ENCODE assay signal across 8 cellular contexts in genomic region chr6:125314019-125314581, GRCh38. TPM values are rescaled to one million over a fixed set of nuclear protein-coding genes. Genes with fewer than 3 reads are reported as not detected.
DNase-seq lines count a peak whose midpoint lies in the region; ATAC-seq and TF ChIP-seq lines count a peak whose summit lies in the region.

No MANE protein-coding gene starts in this region.

- H3K36me3 Mint-ChIP-seq in activated CD8-positive, alpha-beta memory T cell treated with anti-CD3 and anti-CD28 coated beads, Interleukin-2, amount 10 ng/mL, durations not matched to agents 7 days and 5 days: no peaks in the 10 kb centered on the region
- H3K36me3 Mint-ChIP-seq in nephron (ENCODE audit: low read depth): no peaks in the 10 kb centered on the region

- no peak overlapping the region for H3K27ac Mint-ChIP-seq in activated CD8-positive, alpha-beta memory T cell treated with anti-CD3 and anti-CD28 coated beads, Interleukin-2, amount 10 ng/mL, durations not matched to agents 7 days and 5 days
- H3K27ac Mint-ChIP-seq in nephron: no peak overlapping the region

- H3K4me3 Mint-ChIP-seq in activated CD8-positive, alpha-beta memory T cell treated with anti-CD3 and anti-CD28 coated beads, Interleukin-2, amount 10 ng/mL, durations not matched to agents 7 days and 5 days: no peak overlapping the region
- H3K4me3 Mint-ChIP-seq in nephron: no peak overlapping the region

- TF ChIP-seq CTCF in fibroblast of pulmonary artery (IDR thresholded peaks at IDR 0.05; ENCODE audit: low read length, missing control alignments): peak; percentile 88
- peak; percentile 90 to 97 (median 91) for TF ChIP-seq CTCF in nephron (IDR thresholded peaks at IDR 0.05; ENCODE audit: unreplicated experiment in 3 of 3)

- H3K4me3 ChIP-seq in fibroblast of pulmonary artery (replicated peaks; ENCODE audit: low read depth, low read length): no peak overlapping the region

- H3K9me3 Mint-ChIP-seq in activated CD8-positive, alpha-beta memory T cell treated with anti-CD3 and anti-CD28 coated beads, Interleukin-2, amount 10 ng/mL, durations not matched to agents 7 days and 5 days (ENCODE audit: low read depth): no peaks in the 10 kb centered on the region
- no peaks in the 10 kb centered on the region for H3K9me3 Mint-ChIP-seq in nephron

- CTCF ChIA-PET in activated CD8-positive, alpha-beta memory T cell treated with anti-CD3 and anti-CD28 coated beads, Interleukin-2, amount 10 ng/mL, durations not matched to agents 7 days and 5 days (lab: Charles Lee): interaction anchor here (0.8 to 8.0 kb wide), 6 partner anchors 13 to 467 kb away, joined by 3 to 130 read pairs (median 10); partner anchors contain the start of genes HDDC2 and HEY2

- H3K4me1 Mint-ChIP-seq in activated CD8-positive, alpha-beta memory T cell treated with anti-CD3 and anti-CD28 coated beads, Interleukin-2, amount 10 ng/mL, durations not matched to agents 7 days and 5 days: no peaks in the 10 kb centered on the region
- H3K4me1 Mint-ChIP-seq in nephron: no peaks in the 10 kb centered on the region

- ATAC-seq in GM19438 (IDR thresholded peaks at IDR 0.05; ENCODE audit: low read depth, unreplicated experiment) (peak; percentile 92), HG03354 (IDR thresholded peaks at IDR 0.05; ENCODE audit: poor library complexity, severe bottlenecking, unreplicated experiment) (peak; percentile 90), HG02970 (IDR thresholded peaks at IDR 0.05; ENCODE audit: low FRiP score, unreplicated experiment) (no peak)
- ATAC-seq in activated CD8-positive, alpha-beta memory T cell treated with anti-CD3 and anti-CD28 coated beads, Interleukin-2, amount 10 ng/mL, durations not matched to agents 7 days and 5 days: peak; percentile 66

- peaks cover 21% of the 10 kb centered on the region for H3K27me3 Mint-ChIP-seq in activated CD8-positive, alpha-beta memory T cell treated with anti-CD3 and anti-CD28 coated beads, Interleukin-2, amount 10 ng/mL, durations not matched to agents 7 days and 5 days
- H3K27me3 Mint-ChIP-seq in nephron (ENCODE audit: low read depth): no peaks in the 10 kb centered on the region

- peak; percentile 59 for DNase-seq in DMS79 treated with DMSO at 0.1 percent for 48 hours (lab: John Stamatoyannopoulos, UW)
- peak; percentile 19 to 76 for DNase-seq in NCI-H526 (lab: John Stamatoyannopoulos, UW)
- DNase-seq in activated CD8-positive, alpha-beta memory T cell treated with anti-CD3 and anti-CD28 coated beads, Interleukin-2, amount 10 ng/mL, durations not matched to agents 7 days and 5 days: peak; percentile 55
- peak; percentile 80 for DNase-seq in fibroblast of pulmonary artery (ENCODE audit: low read depth)

RNA-seq across cellular contexts. Expression of gene HDDC2, which starts 12.3 kb away (rescaled TPM):
- 10 to 100 TPM; 57.8 to 61.7 TPM for total RNA-seq in activated CD8-positive, alpha-beta memory T cell treated with anti-CD3 and anti-CD28 coated beads, Interleukin-2, amount 10 ng/mL, durations not matched to agents 7 days and 5 days
